Comparison of ENCODE assay signal across 15 cellular contexts in the genomic region with DNA sequence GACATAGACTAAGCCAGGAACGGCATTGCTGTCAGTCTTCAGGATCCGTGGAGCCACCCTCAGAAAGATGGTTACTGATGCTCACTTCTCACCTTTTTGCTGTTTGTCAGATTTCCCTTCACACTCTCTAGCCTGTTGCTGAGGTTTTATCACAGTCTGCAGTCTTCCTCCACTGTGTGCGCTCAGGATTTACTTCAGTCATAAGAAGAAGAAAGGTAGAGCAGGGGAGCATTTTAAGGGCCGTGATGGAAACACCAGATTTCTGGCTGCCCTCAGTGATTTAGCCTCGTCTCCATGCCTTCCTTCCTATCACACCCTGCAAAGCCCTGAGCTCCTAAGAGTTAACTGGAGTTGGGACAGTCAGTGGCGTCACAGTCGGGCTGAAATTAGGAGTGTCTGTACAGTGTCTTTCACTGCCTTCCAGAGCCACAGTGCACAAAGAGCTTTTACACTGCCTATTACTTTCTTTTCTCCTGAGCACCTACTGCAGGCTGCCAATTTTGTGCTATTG. TPM values are rescaled to one million over a fixed set of nuclear protein-coding genes. Genes with fewer than 3 reads are reported as not detected.
DNase-seq lines count a peak whose midpoint lies in the region; ATAC-seq and TF ChIP-seq lines count a peak whose summit lies in the region.
"Had no signal": no experiment of that assay in that cellular context is flagged by ENCODE, and none has a peak within 500 bp of the region (broad histone marks: within the 10 kb centered on the region; RNA-seq: fewer than 3 reads in every experiment).

No MANE protein-coding gene starts in this region.

- H3K4me1 Mint-ChIP-seq in activated CD8-positive, alpha-beta T cell treated with anti-CD3 and anti-CD28 coated beads for 36 hours (ENCODE audit: low read depth): peaks cover 88% of the 10 kb centered on the region
- no peaks in the 10 kb centered on the region for H3K4me1 Mint-ChIP-seq in mesothelial cell of epicardium
- H3K4me1 Mint-ChIP-seq: nephron had no signal

- H3K4me3 Mint-ChIP-seq in activated CD8-positive, alpha-beta T cell treated with anti-CD3 and anti-CD28 coated beads for 36 hours: peak overlapping the region; percentile 48
- H3K4me3 Mint-ChIP-seq in mesothelial cell of epicardium: no peak overlapping the region
- H3K4me3 Mint-ChIP-seq: CD14-positive monocyte, nephron had no signal

- DNase-seq in activated CD8-positive, alpha-beta T cell treated with anti-CD3 and anti-CD28 coated beads for 36 hours: peak; percentile 31
- DNase-seq in Right ventricle myocardium inferior (ENCODE audit: missing footprints) (no peak), NCI-H82 treated with DMSO at 0.1 percent for 48 hours (lab: John Stamatoyannopoulos, UW; ENCODE audit: unreplicated experiment) (no peak), mesothelial cell of epicardium (ENCODE audit: low spot score in 2 of 2, unreplicated experiment in 2 of 2) (no peak)
- no peak for DNase-seq in activated effector memory CD4-positive, alpha-beta T cell treated with Interleukin-2 at 50 U/mL for 16 hours
- DNase-seq: effector CD4-positive, alpha-beta T cell; foreskin fibroblast; KBM-7; NCI-H446 treated with DMSO at 0.1 percent for 48 hours had no signal

- peak; percentile 1 for ATAC-seq in HG03378 (IDR thresholded peaks at IDR 0.05; ENCODE audit: unreplicated experiment)
- ATAC-seq in activated CD8-positive, alpha-beta T cell treated with anti-CD3 and anti-CD28 coated beads for 36 hours: peak; percentile 57
- ATAC-seq in Right ventricle myocardium inferior: peak; percentile 89
- no peak for ATAC-seq in GM18517 (IDR thresholded peaks at IDR 0.05; ENCODE audit: unreplicated experiment)
- ATAC-seq: sciatic nerve had no signal

- POLR2A ChIA-PET in activated CD8-positive, alpha-beta T cell treated with anti-CD3 and anti-CD28 coated beads for 36 hours (lab: Charles Lee): interaction anchor here (0.7 to 2.9 kb wide), 13 partner anchors 8 to 151 kb away, joined by 3 to 14 read pairs (median 4); no protein-coding TSS in a partner anchor

- no peaks in the 10 kb centered on the region for H3K27me3 ChIP-seq in rectal smooth muscle tissue (ENCODE audit: control insufficient read depth, insufficient read depth, low read length)

- TF ChIP-seq CTCF in activated CD8-positive, alpha-beta T cell treated with anti-CD3 and anti-CD28 coated beads for 36 hours (IDR thresholded peaks at IDR 0.05): no peak
- TF ChIP-seq CTCF in mesothelial cell of epicardium (IDR thresholded peaks at IDR 0.05; ENCODE audit: unreplicated experiment): no peak

- peak overlapping the region; percentile 2 for H3K27ac ChIP-seq in rectal smooth muscle tissue (ENCODE audit: low read depth, low read length)

- peak overlapping the region; percentile 80 for H3K27ac Mint-ChIP-seq in activated CD8-positive, alpha-beta T cell treated with anti-CD3 and anti-CD28 coated beads for 36 hours
- H3K27ac Mint-ChIP-seq in mesothelial cell of epicardium: no peak overlapping the region
- H3K27ac Mint-ChIP-seq: nephron had no signal

- CTCF ChIA-PET in activated CD8-positive, alpha-beta T cell treated with anti-CD3 and anti-CD28 coated beads for 36 hours (lab: Charles Lee): interaction anchor here (1.4 to 3.6 kb wide), 7 partner anchors 8 to 191 kb away, joined by 3 to 26 read pairs (median 7); no protein-coding TSS in a partner anchor

- H3K4me3 ChIP-seq in rectal smooth muscle tissue (ENCODE audit: low read length): no peak overlapping the region

- H3K9me3 Mint-ChIP-seq in activated CD8-positive, alpha-beta T cell treated with anti-CD3 and anti-CD28 coated beads for 36 hours: no peaks in the 10 kb centered on the region
- H3K9me3 Mint-ChIP-seq in mesothelial cell of epicardium: no peaks in the 10 kb centered on the region
- H3K9me3 Mint-ChIP-seq: CD14-positive monocyte, nephron had no signal

- H3K9ac ChIP-seq in rectal smooth muscle tissue (ENCODE audit: low read length): no peak overlapping the region

- H3K4me1 ChIP-seq in rectal smooth muscle tissue (ENCODE audit: control insufficient read depth, insufficient read depth, low read length): no peaks in the 10 kb centered on the region

- H3K36me3 ChIP-seq in rectal smooth muscle tissue (ENCODE audit: control insufficient read depth, insufficient read depth, low read length): no peaks in the 10 kb centered on the region

- peaks cover 61% of the 10 kb centered on the region for H3K36me3 Mint-ChIP-seq in activated CD8-positive, alpha-beta T cell treated with anti-CD3 and anti-CD28 coated beads for 36 hours (ENCODE audit: low read depth)
- peaks cover 30% of the 10 kb centered on the region for H3K36me3 Mint-ChIP-seq in mesothelial cell of epicardium

- no peaks in the 10 kb centered on the region for H3K27me3 Mint-ChIP-seq in activated CD8-positive, alpha-beta T cell treated with anti-CD3 and anti-CD28 coated beads for 36 hours
- H3K27me3 Mint-ChIP-seq in mesothelial cell of epicardium (ENCODE audit: low read depth): no peaks in the 10 kb centered on the region

- intact Hi-C loops in activated CD8-positive, alpha-beta T cell treated with anti-CD3 and anti-CD28 coated beads for 36 hours (cut with micrococcal nuclease): no loop called here
- intact Hi-C loops in Right ventricle myocardium inferior (cut with DNase I): no loop called here

RNA-seq across cellular contexts. Expression of a gene that starts 60.0 kb away (rescaled TPM):
- 10 to 100 TPM in 1 of 2 experiments, 1 to 10 TPM in 1; 8.6 to 10.0 TPM for total RNA-seq in activated CD8-positive, alpha-beta T cell treated with anti-CD3 and anti-CD28 coated beads for 36 hours
- total RNA-seq in Right ventricle myocardium inferior (2.7 TPM), mesothelial cell of epicardium (0.14 to 0.25 TPM (median 0.16 TPM) in 3 replicates)
